In genomic region chr9:87716141-87716540, GRCh38 we compare ENCODE assay signal across 29 cellular contexts. TPM values are rescaled to one million over a fixed set of nuclear protein-coding genes. Genes with fewer than 3 reads are reported as not detected.
DNase-seq lines count a peak whose midpoint lies in the region; TF ChIP-seq lines count a peak whose summit lies in the region.
"Had no signal": no experiment of that assay in that cellular context is flagged by ENCODE, and none has a peak within 500 bp of the region (broad histone marks: within the 10 kb centered on the region; RNA-seq: fewer than 3 reads in every experiment).

No MANE protein-coding gene starts in this region.

- H3K4me2 ChIP-seq in osteoblast (ENCODE audit: insufficient read depth, low read length) = no peak overlapping the region
- H3K4me2 ChIP-seq: SK-N-SH had no signal

- no peaks in the 10 kb centered on the region for H3K9me3 Mint-ChIP-seq in HFFc6
- H3K9me3 Mint-ChIP-seq: activated naive CD4-positive, alpha-beta T cell treated with anti-CD3 and anti-CD28 coated beads for 36 hours; activated T-helper 1 cell treated with anti-CD3 and anti-CD28 coated beads, Interleukin-12 subunit alpha, Interleukin-12 subunit beta, Interleukin-2, Interleukin-4 antibody, amounts not matched to agents 30 ng/mL and 10 ng/mL and 1 ng/mL, durations not matched to agents 14 hours and 24 hours and 36 hours; CD8-positive, alpha-beta memory T cell; dendritic cell treated with granulocyte-macrophage colony-stimulating factor and Interleukin-4, amounts not matched to agents 40 ng/mL and 50 ng/mL, for 4 days had no signal

- TF ChIP-seq CTCF in C4-2B (conservative IDR thresholded peaks at IDR 0.05) = no peak
- no peak for TF ChIP-seq CTCF in HFFc6 (IDR thresholded peaks at IDR 0.05)
- no peak for TF ChIP-seq CTCF in osteoblast (IDR thresholded peaks at IDR 0.05; ENCODE audit: extremely low read depth, low read depth, low read length)

- no peaks in the 10 kb centered on the region for H3K9me3 ChIP-seq in osteoblast (ENCODE audit: low read depth, low read length)
- H3K9me3 ChIP-seq: BE2C, esophagus squamous epithelium, left lung, SK-N-SH, stomach had no signal

- H3K27me3 Mint-ChIP-seq in HFFc6 (ENCODE audit: insufficient read depth) = peaks cover 3% of the 10 kb centered on the region

- peaks cover 52% of the 10 kb centered on the region for H3K4me1 Mint-ChIP-seq in HFFc6 (ENCODE audit: low read depth)
- H3K4me1 Mint-ChIP-seq: CD8-positive, alpha-beta memory T cell had no signal

- H3K36me3 ChIP-seq in osteoblast (ENCODE audit: insufficient read depth, low read length) = no peaks in the 10 kb centered on the region
- H3K36me3 ChIP-seq: BE2C, esophagus squamous epithelium, left lung, stomach had no signal

- H3K36me3 Mint-ChIP-seq in HFFc6 (ENCODE audit: low read depth) = no peaks in the 10 kb centered on the region
- H3K36me3 Mint-ChIP-seq: brain; CD8-positive, alpha-beta memory T cell had no signal

- peak overlapping the region; percentile 2; the same call in 1 of the 2 replicates for H3K27ac Mint-ChIP-seq in HFFc6
- H3K27ac Mint-ChIP-seq: activated naive CD4-positive, alpha-beta T cell treated with anti-CD3 and anti-CD28 coated beads for 36 hours; activated T-helper 1 cell treated with anti-CD3 and anti-CD28 coated beads, Interleukin-12 subunit alpha, Interleukin-12 subunit beta, Interleukin-2, Interleukin-4 antibody, amounts not matched to agents 30 ng/mL and 10 ng/mL and 1 ng/mL, durations not matched to agents 14 hours and 24 hours and 36 hours; CD8-positive, alpha-beta memory T cell; dendritic cell treated with granulocyte-macrophage colony-stimulating factor and Interleukin-4, amounts not matched to agents 40 ng/mL and 50 ng/mL, for 4 days; progenitor cell of endocrine pancreas had no signal

- H3K27ac ChIP-seq in C4-2B = peak overlapping the region; percentile 33; the same call in 1 of the 2 replicates
- H3K27ac ChIP-seq in osteoblast (ENCODE audit: low read depth, low read length) = peak overlapping the region; percentile 100
- H3K27ac ChIP-seq: esophagus squamous epithelium, left lung had no signal

- no peak overlapping the region for H3K4me3 Mint-ChIP-seq in HFFc6
- H3K4me3 Mint-ChIP-seq: activated naive CD4-positive, alpha-beta T cell treated with anti-CD3 and anti-CD28 coated beads for 36 hours; activated T-helper 1 cell treated with anti-CD3 and anti-CD28 coated beads, Interleukin-12 subunit alpha, Interleukin-12 subunit beta, Interleukin-2, Interleukin-4 antibody, amounts not matched to agents 30 ng/mL and 10 ng/mL and 1 ng/mL, durations not matched to agents 14 hours and 24 hours and 36 hours; brain; CD8-positive, alpha-beta memory T cell; dendritic cell treated with granulocyte-macrophage colony-stimulating factor and Interleukin-4, amounts not matched to agents 40 ng/mL and 50 ng/mL, for 4 days had no signal

- no peaks in the 10 kb centered on the region for H3K79me2 ChIP-seq in osteoblast (ENCODE audit: insufficient read depth, low read length)

- H4K20me1 ChIP-seq in osteoblast (ENCODE audit: insufficient read depth, low read length) = no peaks in the 10 kb centered on the region

- no peak for DNase-seq in HFFc6
- peak; percentile 7 for DNase-seq in fibroblast of gingiva (ENCODE audit: low read depth)
- no peak for DNase-seq in osteoblast (ENCODE audit: insufficient read length, low spot score, missing footprints)
- DNase-seq in activated CD4-positive, alpha-beta T cell treated with anti-CD3 and anti-CD28 coated beads, Interleukin-2, amount 50 U/mL, for 1 hour = no peak
- DNase-seq in NCI-H446 treated with DMSO at 0.1 percent for 48 hours (lab: John Stamatoyannopoulos, UW) = no peak
- no peak for DNase-seq in hypothalamus (lab: John Stamatoyannopoulos, UW)
- DNase-seq in NCI-H748 treated with DMSO at 0.1 percent for 48 hours (lab: John Stamatoyannopoulos, UW) = no peak
- DNase-seq: activated CD4-positive, alpha-beta T cell treated with anti-CD3 and anti-CD28 coated beads, Interleukin-2, amount 50 U/mL, for 48 hours; activated CD8-positive, alpha-beta memory T cell treated with anti-CD3 and anti-CD28 coated beads, Interleukin-2, amount 50 U/mL, for 4 hours; activated naive CD4-positive, alpha-beta T cell treated with anti-CD3 and anti-CD28 coated beads for 36 hours; BE2C; CD8-positive, alpha-beta memory T cell; esophagus squamous epithelium; left lung; mesendoderm; NCI-H1048; NCI-H1694; NCI-H2171; NCI-H524 treated with DMSO at 0.1 percent for 48 hours; OCI-M1; SK-N-SH; stimulated activated CD4-positive, alpha-beta T cell treated with anti-CD3 and anti-CD28 coated beads, Interleukin-12 subunit alpha, Interleukin-12 subunit beta, amount 100 ng/mL, for 4 hours; stimulated activated CD4-positive, alpha-beta T cell treated with anti-CD3 and anti-CD28 coated beads, Interleukin-4, amount 100 ng/mL, for 1 hour; stomach had no signal

- peaks cover 47% of the 10 kb centered on the region for H3K4me1 ChIP-seq in osteoblast (ENCODE audit: insufficient read depth, low read length)
- H3K4me1 ChIP-seq: BE2C had no signal

- no peak overlapping the region for H2AFZ ChIP-seq in osteoblast (ENCODE audit: low read length)

- H3K27me3 ChIP-seq in osteoblast (ENCODE audit: insufficient read depth, low read length) = no peaks in the 10 kb centered on the region
- H3K27me3 ChIP-seq: BE2C, esophagus squamous epithelium, left lung, stomach had no signal

- no peak overlapping the region for H3K4me3 ChIP-seq in osteoblast (ENCODE audit: insufficient read depth, low read length)
- H3K4me3 ChIP-seq: esophagus squamous epithelium, left lung, stomach had no signal

RNA-seq across cellular contexts. Expression of gene CTSL, which starts 9.8 kb away (rescaled TPM):
- 100 to 1,000 TPM; 189 to 232 (median 210) TPM for total RNA-seq in HFFc6 (2021; fragmentation: NEBNext Ultra II Directional; extraction: Animal tissue kit (Norgen Biotek cat#: 25700))
- total RNA-seq in osteoblast = 384 and 396 TPM in 2 replicates
